10 cellular contexts compared by ENCODE assay signal in genomic region chr5:61409568-61409967, GRCh38.
DNase-seq lines count a peak whose midpoint lies in the region; ATAC-seq and TF ChIP-seq lines count a peak whose summit lies in the region.
"Had no signal": no experiment of that assay in that cellular context is flagged by ENCODE, and none has a peak within 500 bp of the region (broad histone marks: within the 10 kb centered on the region; RNA-seq: fewer than 3 reads in every experiment).

No MANE protein-coding gene starts in this region.

- peaks cover 34% of the 10 kb centered on the region for H3K4me1 Mint-ChIP-seq in Caco-2 (ENCODE audit: low read depth, unreplicated experiment)

- POLR2A ChIA-PET in Caco-2 (lab: Charles Lee) = interaction anchor here (0.9 kb wide), 1 partner anchor 78 kb away, joined by 4 read pairs; the partner anchor contains the start of gene ZSWIM6

- WGBS in prostate gland = 8% methylated on average over 2 of the region's 2 CpGs

- no peaks in the 10 kb centered on the region for H3K9me3 ChIP-seq in Caco-2
- H3K9me3 ChIP-seq in prostate gland = no peaks in the 10 kb centered on the region

- TF ChIP-seq CTCF in Caco-2 (IDR thresholded peaks at IDR 0.05; ENCODE audit: insufficient read depth in 1 of 2, low read depth in 1 of 2, low read length in 1 of 2, severe bottlenecking in 1 of 2, unreplicated experiment in 1 of 2) (no peak), prostate gland (IDR thresholded peaks at IDR 0.05) (no peak)

- CTCF ChIA-PET in Caco-2 (lab: Charles Lee) = no interaction called here

- no peaks in the 10 kb centered on the region for H3K27me3 ChIP-seq in Caco-2 (replicated peaks; ENCODE audit: control insufficient read depth, insufficient read depth, low read length)
- H3K27me3 ChIP-seq in prostate gland (replicated peaks; ENCODE audit: insufficient read depth) = no peaks in the 10 kb centered on the region
- H3K27me3 ChIP-seq: cardiac muscle cell had no signal

- H3K4me1 ChIP-seq in Caco-2 (peaks cover 22% of the 10 kb centered on the region), prostate gland (replicated peaks) (peaks cover 10% of the 10 kb centered on the region)

- no peaks in the 10 kb centered on the region for H3K9me3 Mint-ChIP-seq in Caco-2 (ENCODE audit: unreplicated experiment)

- H3K27ac Mint-ChIP-seq in Caco-2 (ENCODE audit: unreplicated experiment) = peak overlapping the region; percentile 85

- H3K27me3 Mint-ChIP-seq in Caco-2 (ENCODE audit: insufficient read depth, unreplicated experiment) = no peaks in the 10 kb centered on the region

- intact Hi-C loops in Caco-2 (cut with micrococcal nuclease; ENCODE audit: unreplicated experiment) (no loop called here), prostate gland (cut with DNase I) (loop anchor here (5.0 kb wide), 2 partner anchors 77 to 213 kb away; partner anchors contain the start of gene ZSWIM6)

- ATAC-seq in activated CD4-positive, CD25-positive, alpha-beta regulatory T cell treated with anti-CD3 and anti-CD28 coated beads, Interleukin-2, amount 50 U/mL, for 24 hours = no peak
- ATAC-seq in GM21619 (IDR thresholded peaks at IDR 0.05; ENCODE audit: unreplicated experiment) (no peak), HG02763 (IDR thresholded peaks at IDR 0.05; ENCODE audit: unreplicated experiment) (no peak)

- H3K36me3 Mint-ChIP-seq in Caco-2 (ENCODE audit: insufficient read depth, unreplicated experiment) = peaks cover 11% of the 10 kb centered on the region

- H3K27ac ChIP-seq in prostate gland = peak overlapping the region; percentile 55 to 59
- H3K27ac ChIP-seq: cardiac muscle cell had no signal

- no peaks in the 10 kb centered on the region for H3K36me3 ChIP-seq in Caco-2 (ENCODE audit: control insufficient read depth, insufficient read depth, low read length)
- H3K36me3 ChIP-seq in prostate gland = no peaks in the 10 kb centered on the region
- H3K36me3 ChIP-seq: cardiac muscle cell had no signal

- no peak for TF ChIP-seq POLR2A in prostate gland (IDR thresholded peaks at IDR 0.05)

- H3K4me3 ChIP-seq in Caco-2 (ENCODE audit: low read depth, low read length) (no peak overlapping the region), prostate gland (no peak overlapping the region)

- DNase-seq in Caco-2 (peak in 1 of 2 experiments; percentile 35), RKO (ENCODE audit: low spot score) (peak; percentile 74), fibroblast of gingiva (ENCODE audit: low read depth) (peak; percentile 81), prostate gland (ENCODE audit: low spot score) (no peak), DMS153 (lab: John Stamatoyannopoulos, UW) (no peak)
- DNase-seq: NCI-H345 had no signal

- peak overlapping the region; percentile 84 for H3K4me3 Mint-ChIP-seq in Caco-2 (ENCODE audit: unreplicated experiment)

- BruUV-seq in Caco-2 (replicated peaks; lab: Mats Ljungman, UMichigan) = no TSS peak

Comparison
In these comparisons a context has a peak if more than half of its experiments do, and no peak if none do; other contexts are left out.
1. DNase-seq: peak in RKO (single experiment) and fibroblast of gingiva (single experiment); none in prostate gland (single experiment) and DMS153 (single experiment).